ENCODE assay signal across 18 cellular contexts in the genomic region with DNA sequence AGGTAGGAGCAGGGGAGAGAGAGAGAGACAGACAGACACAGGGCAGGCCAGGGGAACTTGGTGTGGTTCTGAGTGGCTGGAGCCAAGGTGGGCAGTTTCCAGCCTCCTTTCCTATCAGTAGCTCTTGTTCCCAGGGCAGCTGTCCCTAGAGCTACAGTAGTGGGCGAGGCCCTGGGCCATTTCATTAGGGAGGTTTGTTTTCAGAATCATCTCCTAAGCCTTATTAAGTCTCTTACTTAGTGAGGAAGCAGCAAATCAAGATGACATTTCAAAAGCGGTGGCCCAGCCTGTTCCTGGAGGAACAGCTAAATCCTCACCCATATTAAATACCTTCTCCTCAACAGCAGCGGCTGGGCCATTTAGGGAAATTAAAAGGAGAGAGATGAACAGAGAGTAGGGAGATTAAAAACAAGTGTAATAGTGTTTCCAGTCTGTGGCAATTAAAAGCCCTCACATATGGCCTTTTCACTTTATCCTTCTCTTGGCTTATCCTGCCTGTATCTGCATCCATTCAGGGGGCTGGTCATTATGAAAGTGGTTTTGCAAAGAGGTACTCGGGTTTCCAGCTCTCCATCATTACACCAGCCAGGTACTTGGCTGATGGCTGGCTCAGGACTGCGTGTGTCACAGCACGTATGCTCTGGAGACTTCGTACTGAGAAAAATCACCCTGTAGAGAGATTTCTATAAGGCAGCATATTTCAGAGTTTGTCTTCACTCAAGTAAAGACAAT.
"Had no signal": no experiment of that assay in that cellular context is flagged by ENCODE, and none has a peak within 500 bp of the region (broad histone marks: within the 10 kb centered on the region; RNA-seq: fewer than 3 reads in every experiment).

No MANE protein-coding gene starts in this region.

- ATAC-seq: activated CD8-positive, alpha-beta memory T cell treated with anti-CD3 and anti-CD28 coated beads, Interleukin-2, amount 10 ng/mL, durations not matched to agents 7 days and 5 days; activated CD8-positive, alpha-beta T cell treated with anti-CD3 and anti-CD28 coated beads, Interleukin-2, amount 10 ng/mL, durations not matched to agents 7 days and 5 days; activated naive CD4-positive, alpha-beta T cell treated with anti-CD3 and anti-CD28 coated beads, Interleukin-2, amount 50 U/mL, for 72 hours; activated T-cell treated with anti-CD3 and anti-CD28 coated beads, Interleukin-2, amount 50 U/mL, for 72 hours; left ventricle myocardium superior; mucosa of descending colon; WTC11 had no signal

- H3K9me3 Mint-ChIP-seq: activated T-cell treated with anti-CD3 and anti-CD28 coated beads, Interleukin-2, amount 50 U/mL, for 72 hours; natural killer cell treated with Interleukin-12 subunit alpha and Interleukin-12 subunit beta and Interleukin-15 and Interleukin-18, amount 100 ng/mL, for 72 hours; WTC11 had no signal

- H3K27ac Mint-ChIP-seq: activated CD8-positive, alpha-beta memory T cell treated with anti-CD3 and anti-CD28 coated beads, Interleukin-2, amount 10 ng/mL, durations not matched to agents 7 days and 5 days; activated CD8-positive, alpha-beta T cell treated with anti-CD3 and anti-CD28 coated beads, Interleukin-2, amount 10 ng/mL, durations not matched to agents 7 days and 5 days; activated naive CD4-positive, alpha-beta T cell treated with anti-CD3 and anti-CD28 coated beads, Interleukin-2, amount 50 U/mL, for 72 hours; activated T-cell treated with anti-CD3 and anti-CD28 coated beads, Interleukin-2, amount 50 U/mL, for 72 hours; natural killer cell treated with Interleukin-12 subunit alpha and Interleukin-12 subunit beta and Interleukin-15 and Interleukin-18, amount 100 ng/mL, for 72 hours; WTC11 had no signal

- H3K4me3 Mint-ChIP-seq: activated CD8-positive, alpha-beta memory T cell treated with anti-CD3 and anti-CD28 coated beads, Interleukin-2, amount 10 ng/mL, durations not matched to agents 7 days and 5 days; activated CD8-positive, alpha-beta T cell treated with anti-CD3 and anti-CD28 coated beads, Interleukin-2, amount 10 ng/mL, durations not matched to agents 7 days and 5 days; activated T-cell treated with anti-CD3 and anti-CD28 coated beads, Interleukin-2, amount 50 U/mL, for 72 hours; natural killer cell treated with Interleukin-12 subunit alpha and Interleukin-12 subunit beta and Interleukin-15 and Interleukin-18, amount 100 ng/mL, for 72 hours; WTC11 had no signal

- H3K4me1 Mint-ChIP-seq: activated CD8-positive, alpha-beta memory T cell treated with anti-CD3 and anti-CD28 coated beads, Interleukin-2, amount 10 ng/mL, durations not matched to agents 7 days and 5 days; WTC11 had no signal

- H3K36me3 Mint-ChIP-seq: activated CD8-positive, alpha-beta memory T cell treated with anti-CD3 and anti-CD28 coated beads, Interleukin-2, amount 10 ng/mL, durations not matched to agents 7 days and 5 days; activated naive CD4-positive, alpha-beta T cell treated with anti-CD3 and anti-CD28 coated beads, Interleukin-2, amount 50 U/mL, for 72 hours; natural killer cell treated with Interleukin-12 subunit alpha and Interleukin-12 subunit beta and Interleukin-15 and Interleukin-18, amount 100 ng/mL, for 72 hours; WTC11 had no signal

- DNase-seq: activated CD4-positive, alpha-beta T cell treated with anti-CD3 and anti-CD28 coated beads for 1 hour; activated CD8-positive, alpha-beta memory T cell treated with anti-CD3 and anti-CD28 coated beads, Interleukin-2, amount 10 ng/mL, durations not matched to agents 7 days and 5 days; activated CD8-positive, alpha-beta T cell treated with anti-CD3 and anti-CD28 coated beads, Interleukin-2, amount 10 ng/mL, durations not matched to agents 7 days and 5 days; activated naive CD4-positive, alpha-beta T cell; activated T-cell treated with anti-CD3 and anti-CD28 coated beads for 4 hours; activated T-cell treated with anti-CD3 and anti-CD28 coated beads, Interleukin-2, amount 50 U/mL, for 72 hours; effector CD8-positive, alpha-beta T cell; islet precursor cell; left ventricle myocardium superior; mucosa of descending colon; stimulated activated CD4-positive, alpha-beta T cell treated with anti-CD3 and anti-CD28 coated beads, Interleukin-1b, Interleukin-23, amount 100 ng/mL, for 48 hours; stimulated activated CD4-positive, alpha-beta T cell treated with anti-CD3 and anti-CD28 coated beads, Interleukin-4, amount 100 ng/mL, for 4 hours; stimulated activated CD8-positive, alpha-beta memory T cell treated with anti-CD3 and anti-CD28 coated beads, Interleukin-4, amount 100 ng/mL, for 48 hours; stimulated activated naive CD4-positive, alpha-beta T cell; T-helper 2 cell had no signal
